Comparison of ENCODE assay signal across 27 cellular contexts in genomic region chr17:77513045-77513444, GRCh38.
"Had no signal": no experiment of that assay in that cellular context is flagged by ENCODE, and none has a peak within 500 bp of the region (broad histone marks: within the 10 kb centered on the region; RNA-seq: fewer than 3 reads in every experiment).

No MANE protein-coding gene starts in this region.

- H3K27me3 Mint-ChIP-seq: memory B cell had no signal

- H3K4me1 Mint-ChIP-seq: memory B cell, natural killer cell had no signal

- H3K4me1 ChIP-seq: left lung, psoas muscle, stomach, thyroid gland, vagina had no signal

- H3K36me3 Mint-ChIP-seq: natural killer cell had no signal

- H3K4me3 ChIP-seq: dorsolateral prefrontal cortex, esophagus muscularis mucosa, left lung, lung, ovary, psoas muscle, smooth muscle cell, stomach, thyroid gland, vagina had no signal

- H3K9me3 ChIP-seq: thyroid gland, vagina had no signal

- DNase-seq: cerebellar nuclear complex; effector CD4-positive, alpha-beta T cell; foreskin melanocyte; glutamatergic neuron; kidney; natural killer cell; occipital lobe; ovary; stimulated activated CD4-positive, alpha-beta T cell treated with anti-CD3 and anti-CD28 coated beads, Interleukin-12 subunit alpha, Interleukin-12 subunit beta, amount 100 ng/mL, for 4 hours; stimulated activated CD4-positive, alpha-beta T cell treated with anti-CD3 and anti-CD28 coated beads, Interleukin-1b, Interleukin-23, amount 100 ng/mL, for 48 hours; stimulated activated CD4-positive, alpha-beta T cell treated with anti-CD3 and anti-CD28 coated beads, Interleukin-4, amount 100 ng/mL, for 1 hour; stimulated activated CD8-positive, alpha-beta memory T cell treated with anti-CD3 and anti-CD28 coated beads, Interleukin-4, amount 100 ng/mL, for 48 hours; stimulated activated naive CD4-positive, alpha-beta T cell treated with Interleukin-2 at 50 U/mL for 16 hours; stomach; thyroid gland; trophoblast cell had no signal

- ATAC-seq: left lung, natural killer cell, psoas muscle, sciatic nerve had no signal

- H3K36me3 ChIP-seq: esophagus muscularis mucosa, left lung, ovary, stomach, thyroid gland, vagina had no signal

- H3K27ac ChIP-seq: dorsolateral prefrontal cortex, epithelial cell of prostate, esophagus muscularis mucosa, left lung, ovary, psoas muscle, stomach, thyroid gland, vagina had no signal

- H3K27ac Mint-ChIP-seq: memory B cell, natural killer cell had no signal

- H3K4me2 ChIP-seq: smooth muscle cell had no signal

- FAIRE-seq: colon, kidney had no signal

- H3K4me3 Mint-ChIP-seq: memory B cell, natural killer cell had no signal

- H3K27me3 ChIP-seq: dorsolateral prefrontal cortex, esophagus muscularis mucosa, left lung, stomach, thyroid gland, vagina had no signal
